ENCODE assay signal across 1 cellular context in genomic region chr11:64686466-64687175, GRCh38.
TF ChIP-seq lines count a peak whose summit lies in the region.

No MANE protein-coding gene starts in this region.

TF ChIP-seq in GM23338, 12 proteins besides CTCF, POLR2A, EP300 and RAD21 (continued from another document):
- TF ChIP-seq ZNF462 (CRISPR knock-in tag; IDR thresholded peaks at IDR 0.05) (no peak), JUNB (IDR thresholded peaks at IDR 0.05; ENCODE audit: unreplicated experiment) (no peak), REST (IDR thresholded peaks at IDR 0.05; ENCODE audit: unreplicated experiment) (no peak), CREB1 (CRISPR knock-in tag; IDR thresholded peaks at IDR 0.05; ENCODE audit: low read depth) (no peak), ZNF114 (CRISPR knock-in tag; IDR thresholded peaks at IDR 0.05) (no peak)
